8 cellular contexts compared by ENCODE assay signal in the genomic region with DNA sequence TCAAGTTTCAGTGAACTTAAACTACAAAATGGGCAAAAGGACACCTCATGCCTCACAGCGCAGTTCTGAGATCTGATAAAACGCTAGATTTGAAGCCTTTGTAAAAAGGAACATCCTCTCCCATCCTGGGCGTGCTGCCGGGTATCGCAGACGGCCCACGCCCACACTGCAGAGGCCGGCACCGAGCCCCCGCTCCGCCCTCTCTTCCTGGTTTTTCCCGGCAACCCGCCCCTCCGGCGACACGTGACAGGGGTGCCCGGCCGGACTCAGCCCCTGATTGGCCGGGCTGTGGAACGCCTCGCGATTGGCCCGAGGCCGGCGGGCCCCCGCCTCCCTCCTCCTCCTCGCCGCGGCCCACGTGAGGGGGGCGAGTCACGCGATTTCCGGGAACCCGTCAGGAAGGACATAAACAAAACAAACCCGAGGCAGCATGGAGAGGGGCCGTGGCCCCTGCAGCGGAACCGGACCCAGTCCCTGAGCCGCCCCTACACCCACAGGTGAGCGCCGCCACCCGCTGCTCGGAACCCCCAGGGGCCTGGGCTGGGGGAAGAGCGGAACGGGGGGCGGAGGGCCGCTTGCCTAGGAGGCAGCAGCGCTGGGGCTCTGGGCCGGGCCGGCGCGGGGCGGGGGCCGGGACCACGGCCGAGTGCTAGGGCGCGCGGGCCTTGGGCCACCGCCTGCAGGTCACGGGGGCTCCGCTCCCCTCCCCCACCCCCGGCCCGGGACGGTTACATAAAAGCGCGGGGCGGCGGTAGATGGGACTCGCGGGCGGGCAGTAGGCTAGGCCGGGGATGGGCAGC. TPM values are rescaled to one million over a fixed set of nuclear protein-coding genes. Genes with fewer than 3 reads are reported as not detected.
DNase-seq lines count a peak whose midpoint lies in the region; ATAC-seq, FAIRE-seq and TF ChIP-seq lines count a peak whose summit lies in the region.

CREBRF (plus strand) TSS at position 370 of the 800 bp plus-strand sequence. CDS start 24,424 bp downstream, outside the sequence.

- H3K36me3 Mint-ChIP-seq in activated naive CD8-positive, alpha-beta T cell treated with anti-CD3 and anti-CD28 coated beads, Interleukin-2, amount 50 U/mL, for 24 hours (ENCODE audit: low read depth) = no peaks in the 10 kb centered on the region

- peak within 1 kb of the TSS; percentile 97 for H3K27ac Mint-ChIP-seq in activated naive CD8-positive, alpha-beta T cell treated with anti-CD3 and anti-CD28 coated beads, Interleukin-2, amount 50 U/mL, for 24 hours

- H3K27me3 Mint-ChIP-seq in activated naive CD8-positive, alpha-beta T cell treated with anti-CD3 and anti-CD28 coated beads, Interleukin-2, amount 50 U/mL, for 24 hours = peaks cover 2% of the 10 kb centered on the region

- peak; percentile 98 for FAIRE-seq in GM12892 (lab: Jason Lieb, UNC)

- H3K27ac ChIP-seq in cardiac muscle cell = peak within 1 kb of the TSS; percentile 99
- H3K27ac ChIP-seq in parathyroid adenoma = peak within 1 kb of the TSS; percentile 81
- peak within 1 kb of the TSS; percentile 98 to 100 for H3K27ac ChIP-seq in tibial artery

- peak within 1 kb of the TSS; percentile 86 for H2AFZ ChIP-seq in parathyroid adenoma

- peak; percentile 83 for TF ChIP-seq POLR2A in GM12892 (IDR thresholded peaks at IDR 0.05; ENCODE audit: low read depth, low read length)

- H3K9ac ChIP-seq in parathyroid adenoma = peak within 1 kb of the TSS; percentile 73

- no peak for TF ChIP-seq CTCF in cardiac muscle cell (IDR thresholded peaks at IDR 0.05; ENCODE audit: low read depth, low read length)
- no peak for TF ChIP-seq CTCF in parathyroid adenoma (IDR thresholded peaks at IDR 0.05)
- peak in 1 of 2 experiments; percentile 11 for TF ChIP-seq CTCF in tibial artery (IDR thresholded peaks at IDR 0.05)

- peak within 1 kb of the TSS; percentile 89 for H3K4me3 Mint-ChIP-seq in activated naive CD8-positive, alpha-beta T cell treated with anti-CD3 and anti-CD28 coated beads, Interleukin-2, amount 50 U/mL, for 24 hours

- ATAC-seq in HG02840 (IDR thresholded peaks at IDR 0.05; ENCODE audit: low FRiP score, unreplicated experiment) = peak; percentile 67
- ATAC-seq in activated naive CD8-positive, alpha-beta T cell treated with anti-CD3 and anti-CD28 coated beads, Interleukin-2, amount 50 U/mL, for 24 hours = peak; percentile 73

- H3K27me3 ChIP-seq in cardiac muscle cell = no peaks in the 10 kb centered on the region
- no peaks in the 10 kb centered on the region for H3K27me3 ChIP-seq in parathyroid adenoma (ENCODE audit: control insufficient read depth, insufficient read depth, low read length)
- no peaks in the 10 kb centered on the region for H3K27me3 ChIP-seq in tibial artery

- H3K79me2 ChIP-seq in parathyroid adenoma = peaks cover 18% of the 10 kb centered on the region

- H3K9me3 ChIP-seq in cardiac muscle cell (ENCODE audit: low read depth) (no peaks in the 10 kb centered on the region), parathyroid adenoma (ENCODE audit: control insufficient read depth, low read length) (no peaks in the 10 kb centered on the region), tibial artery (no peaks in the 10 kb centered on the region)

- intact Hi-C loops in tibial artery (cut with DNase I; ENCODE audit: low total_unique reads) = loop anchor here (5.0 kb wide), 1 partner anchor 74 kb away; the partner anchor contains the start of gene ATP6V0E1

- H3K36me3 ChIP-seq in cardiac muscle cell (no peaks in the 10 kb centered on the region), parathyroid adenoma (ENCODE audit: control insufficient read depth, insufficient read depth, low read length) (no peaks in the 10 kb centered on the region), tibial artery (peaks cover 0 to 6% (median 0%) of the 10 kb centered on the region in 3 donors)

- DNase-seq in GM12892 (ENCODE audit: insufficient read length) (peak; percentile 90), NCI-H1436 (lab: John Stamatoyannopoulos, UW) (peak; percentile 79), SW480 (ENCODE audit: low spot score) (peak; percentile 95), cardiac muscle cell (ENCODE audit: low read depth in 1 of 2, low spot score in 1 of 2) (peak; percentile 97 to 98), tibial artery (peak; percentile 95 to 99)
- DNase-seq in activated naive CD8-positive, alpha-beta T cell treated with anti-CD3 and anti-CD28 coated beads, Interleukin-2, amount 50 U/mL, for 24 hours = peak; percentile 98

- H3K4me1 ChIP-seq in cardiac muscle cell (ENCODE audit: low read depth) = peaks cover 6% of the 10 kb centered on the region
- peaks cover 14% of the 10 kb centered on the region for H3K4me1 ChIP-seq in parathyroid adenoma
- peaks cover 0 to 42% (median 18%) of the 10 kb centered on the region in 4 donors for H3K4me1 ChIP-seq in tibial artery

- H3K4me2 ChIP-seq in parathyroid adenoma (ENCODE audit: low read length) = peak within 1 kb of the TSS; percentile 95

- H3K4me1 Mint-ChIP-seq in activated naive CD8-positive, alpha-beta T cell treated with anti-CD3 and anti-CD28 coated beads, Interleukin-2, amount 50 U/mL, for 24 hours = peaks cover 50% of the 10 kb centered on the region

- H3K9me3 Mint-ChIP-seq in activated naive CD8-positive, alpha-beta T cell treated with anti-CD3 and anti-CD28 coated beads, Interleukin-2, amount 50 U/mL, for 24 hours = no peaks in the 10 kb centered on the region

- H3K4me3 ChIP-seq in cardiac muscle cell = peak within 1 kb of the TSS; percentile 99
- peak within 1 kb of the TSS; percentile 96 for H3K4me3 ChIP-seq in parathyroid adenoma (ENCODE audit: low read depth, low read length)
- peak within 1 kb of the TSS; percentile 98 to 99 for H3K4me3 ChIP-seq in tibial artery

RNA-seq across cellular contexts. Expression of gene CREBRF, which starts in this region (rescaled TPM):
- 10.9 TPM for polyA plus RNA-seq in GM12892 (2012; ENCODE audit: missing spikeins)
- 11.6 and 11.9 TPM in 2 replicates for total RNA-seq in cardiac muscle cell
- 5.8 and 18.0 TPM in 2 replicates for polyA plus RNA-seq in cardiac muscle cell

Comparison
In these comparisons a context has a peak if more than half of its experiments do, and no peak if none do; other contexts are left out.
1. Peak in every context shown above with its lines: DNase-seq, ATAC-seq, H3K4me3 ChIP-seq and H3K27ac ChIP-seq.